In the genomic region with DNA sequence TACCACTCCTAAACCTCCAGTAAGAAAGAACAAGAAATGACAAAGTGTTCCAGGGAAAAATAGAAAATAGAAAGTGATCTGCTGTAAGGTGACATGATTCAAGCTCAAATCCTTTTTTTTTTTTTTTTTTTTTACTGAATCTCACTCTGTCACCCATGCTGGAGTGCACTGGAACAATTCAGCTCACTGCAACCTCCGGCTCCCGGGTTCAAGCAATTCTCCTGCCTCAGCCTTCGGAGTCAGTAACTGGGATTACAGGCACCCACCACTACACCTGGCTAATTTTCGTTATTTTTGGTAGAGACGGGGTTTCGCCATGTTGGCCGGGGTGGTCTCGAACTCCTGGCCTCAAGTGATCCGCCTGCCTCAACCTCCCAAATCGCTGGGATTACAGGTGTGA, we compare ENCODE assay signal across 3 cellular contexts.
"Had no signal": no experiment of that assay in that cellular context is flagged by ENCODE, and none has a peak within 500 bp of the region (broad histone marks: within the 10 kb centered on the region; RNA-seq: fewer than 3 reads in every experiment).

No MANE protein-coding gene starts in this region.

- H3K27ac ChIP-seq: HL-60 had no signal

- DNase-seq: IMR-90 had no signal

- H3K4me3 ChIP-seq: K562 had no signal
